11 cellular contexts compared by ENCODE assay signal in the genomic region with DNA sequence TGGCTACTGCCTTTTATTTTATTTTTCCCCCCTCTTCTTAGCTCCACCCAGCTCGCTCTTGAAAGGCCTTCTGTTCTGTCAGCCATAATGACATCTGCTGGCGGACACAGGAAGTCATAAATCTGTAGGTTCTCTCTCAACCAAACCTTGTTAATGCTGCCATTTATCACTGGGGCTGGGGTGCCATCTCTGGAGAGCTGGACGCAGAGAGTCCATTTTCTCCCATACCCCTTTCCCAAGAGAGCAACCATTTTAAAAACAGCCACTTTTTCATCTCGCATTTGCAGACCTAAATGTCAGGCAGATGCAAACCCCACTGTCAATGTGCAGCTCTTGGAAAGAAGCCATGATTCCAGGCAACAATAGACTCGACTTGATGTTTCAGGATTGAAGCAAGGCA. TPM values are rescaled to one million over a fixed set of nuclear protein-coding genes. Genes with fewer than 3 reads are reported as not detected.
DNase-seq lines count a peak whose midpoint lies in the region; ATAC-seq and TF ChIP-seq lines count a peak whose summit lies in the region.
"Had no signal": no experiment of that assay in that cellular context is flagged by ENCODE, and none has a peak within 500 bp of the region (broad histone marks: within the 10 kb centered on the region; RNA-seq: fewer than 3 reads in every experiment).

No MANE protein-coding gene starts in this region.

- intact Hi-C loops in left ventricle myocardium inferior (cut with micrococcal nuclease): no loop called here

- DNase-seq in NCI-H2107 treated with DMSO at 0.1 percent for 48 hours (lab: John Stamatoyannopoulos, UW; ENCODE audit: unreplicated experiment) (peak; percentile 85), mesendoderm (peak; percentile 37), left ventricle myocardium inferior (no peak)
- DNase-seq in activated T-cell treated with anti-CD3 and anti-CD28 coated beads, Interleukin-2, amount 50 U/mL, for 4 hours: no peak
- DNase-seq: activated CD4-positive, alpha-beta T cell treated with anti-CD3 and anti-CD28 coated beads for 4 hours; NCI-H2171 treated with DMSO at 0.1 percent for 48 hours had no signal

- H3K23ac ChIP-seq in mesendoderm (ENCODE audit: low read length): no peak overlapping the region

- no peak overlapping the region for H3K9ac ChIP-seq in mesendoderm (ENCODE audit: low read length)

- H3K79me1 ChIP-seq in mesendoderm (ENCODE audit: low read length): no peaks in the 10 kb centered on the region

- H2BK15ac ChIP-seq in mesendoderm (replicated peaks; ENCODE audit: low read depth): no peak overlapping the region

- TF ChIP-seq CTCF in HEK293 (tag by site-specific recombination; IDR thresholded peaks at IDR 0.05) (no peak), left ventricle myocardium inferior (IDR thresholded peaks at IDR 0.05; ENCODE audit: borderline replicate concordance) (no peak)

- H3K4me2 ChIP-seq in mesendoderm (ENCODE audit: low read length): no peak overlapping the region

- H3K36me3 Mint-ChIP-seq in activated T-cell treated with anti-CD3 and anti-CD28 coated beads, Interleukin-2, amount 50 U/mL, for 4 hours (ENCODE audit: insufficient read depth): no peaks in the 10 kb centered on the region

- no CpG with 5 or more reads among the region's 5 CpGs for WGBS in mesendoderm (ENCODE audit: extremely low coverage, insufficient coverage, low lambda C conversion rate)

- H3K4ac ChIP-seq in mesendoderm (ENCODE audit: low read depth, low read length): no peak overlapping the region

- H2AK5ac ChIP-seq in mesendoderm (ENCODE audit: low read length): no peak overlapping the region

- CTCF ChIA-PET in HEK293 (lab: Yijun Ruan, JAX): interaction anchor here (0.6 kb wide), 2 partner anchors 211 to 278 kb away, joined by 3 read pairs; no protein-coding TSS in a partner anchor

- no peaks in the 10 kb centered on the region for H3K9me3 Mint-ChIP-seq in activated T-cell treated with anti-CD3 and anti-CD28 coated beads, Interleukin-2, amount 50 U/mL, for 4 hours

- no peaks in the 10 kb centered on the region for H3K79me2 ChIP-seq in mesendoderm (ENCODE audit: control insufficient read depth, insufficient read depth, low read length)

- no peak overlapping the region for H3K56ac ChIP-seq in mesendoderm (ENCODE audit: low read length)

- no peak overlapping the region for H3K4me3 ChIP-seq in HEK293 (ENCODE audit: low read depth, low read length)
- H3K4me3 ChIP-seq in mesendoderm (ENCODE audit: low read length): no peak overlapping the region
- H3K4me3 ChIP-seq in left ventricle myocardium inferior: no peak overlapping the region

- ATAC-seq in SK-N-SH treated with all-trans-retinoic acid at 6 μM for 48 hours (peak; percentile 41; the same call in 1 of the 3 replicates), HG02938 (IDR thresholded peaks at IDR 0.05; ENCODE audit: unreplicated experiment) (no peak), HG02840 (IDR thresholded peaks at IDR 0.05; ENCODE audit: low FRiP score, unreplicated experiment) (no peak)
- ATAC-seq in activated T-cell treated with anti-CD3 and anti-CD28 coated beads, Interleukin-2, amount 50 U/mL, for 4 hours: no peak

- no peak overlapping the region for H3K18ac ChIP-seq in mesendoderm (ENCODE audit: low read length)

- H3K4me1 ChIP-seq in HEK293 (ENCODE audit: control insufficient read depth, insufficient read depth, low read length): peaks cover 2% of the 10 kb centered on the region; the same call in 1 of the 2 replicates
- H3K4me1 ChIP-seq in mesendoderm (ENCODE audit: control insufficient read depth, low read depth, low read length): no peaks in the 10 kb centered on the region
- no peaks in the 10 kb centered on the region for H3K4me1 ChIP-seq in left ventricle myocardium inferior

- no peaks in the 10 kb centered on the region for H3K36me3 ChIP-seq in HEK293 (ENCODE audit: control insufficient read depth in 2 of 2, insufficient read depth in 1 of 2, low read length in 2 of 2)
- H3K36me3 ChIP-seq in mesendoderm (ENCODE audit: control insufficient read depth, insufficient read depth, low read length): no peaks in the 10 kb centered on the region
- H3K36me3 ChIP-seq in left ventricle myocardium inferior: no peaks in the 10 kb centered on the region
- H3K36me3 ChIP-seq: neutrophil had no signal

- no peak overlapping the region for H4K8ac ChIP-seq in mesendoderm (ENCODE audit: low read depth, low read length)

- no peaks in the 10 kb centered on the region for H3K9me3 ChIP-seq in HEK293 (ENCODE audit: control insufficient read depth, insufficient read depth, low read depth, low read length)
- no peaks in the 10 kb centered on the region for H3K9me3 ChIP-seq in left ventricle myocardium inferior (replicated peaks)
- H3K9me3 ChIP-seq: neutrophil had no signal

- no peak overlapping the region for H4K5ac ChIP-seq in mesendoderm (ENCODE audit: low read length)

- no peak overlapping the region for H3K4me3 Mint-ChIP-seq in activated T-cell treated with anti-CD3 and anti-CD28 coated beads, Interleukin-2, amount 50 U/mL, for 4 hours

- peaks cover 2% of the 10 kb centered on the region for H3K4me1 Mint-ChIP-seq in activated T-cell treated with anti-CD3 and anti-CD28 coated beads, Interleukin-2, amount 50 U/mL, for 4 hours (ENCODE audit: low read depth)

- no peaks in the 10 kb centered on the region for H3K27me3 ChIP-seq in mesendoderm (ENCODE audit: insufficient read depth, low read length, poor library complexity)
- H3K27me3 ChIP-seq in left ventricle myocardium inferior (ENCODE audit: low read depth): no peaks in the 10 kb centered on the region

- no peak overlapping the region for H2BK5ac ChIP-seq in mesendoderm (ENCODE audit: low read length)

- H3K27me3 Mint-ChIP-seq in activated T-cell treated with anti-CD3 and anti-CD28 coated beads, Interleukin-2, amount 50 U/mL, for 4 hours (ENCODE audit: low read depth): no peaks in the 10 kb centered on the region

- H2BK120ac ChIP-seq in mesendoderm (ENCODE audit: low read depth, low read length): no peak overlapping the region

- POLR2A ChIA-PET in HEK293 (lab: Yijun Ruan, JAX): no interaction called here

- no peak overlapping the region for H3K27ac ChIP-seq in HEK293 (ENCODE audit: extremely low read depth, low read depth, low read length)
- no peak overlapping the region for H3K27ac ChIP-seq in mesendoderm (ENCODE audit: low read depth, low read length)
- no peak overlapping the region for H3K27ac ChIP-seq in left ventricle myocardium inferior (replicated peaks)
- H3K27ac ChIP-seq: neutrophil had no signal

TF ChIP-seq in HEK293, 187 proteins besides CTCF, POLR2A, EP300 and RAD21 (continues in another document):
- TF ChIP-seq ZNF610 (tag by site-specific recombination; IDR thresholded peaks at IDR 0.05; ENCODE audit: borderline replicate concordance) (no peak), ZNF394 (tag by site-specific recombination; IDR thresholded peaks at IDR 0.05; ENCODE audit: borderline replicate concordance) (no peak), OSR2 (tag by site-specific recombination; IDR thresholded peaks at IDR 0.05) (0 out of 2 replicates have a peak, but pooled peaks have one; percentile 50), YY2 (tag by site-specific recombination; IDR thresholded peaks at IDR 0.05) (peak; percentile 78), ZNF335 (tag by site-specific recombination; conservative IDR thresholded peaks at IDR 0.05) (peak; percentile 48), ZNF561 (tag by site-specific recombination; IDR thresholded peaks at IDR 0.05; ENCODE audit: borderline replicate concordance) (peak; percentile 86), SP7 (tag by site-specific recombination; IDR thresholded peaks at IDR 0.05) (peak; percentile 9; the same call in 1 of the 2 replicates)
- TF ChIP-seq, protein P1, sequence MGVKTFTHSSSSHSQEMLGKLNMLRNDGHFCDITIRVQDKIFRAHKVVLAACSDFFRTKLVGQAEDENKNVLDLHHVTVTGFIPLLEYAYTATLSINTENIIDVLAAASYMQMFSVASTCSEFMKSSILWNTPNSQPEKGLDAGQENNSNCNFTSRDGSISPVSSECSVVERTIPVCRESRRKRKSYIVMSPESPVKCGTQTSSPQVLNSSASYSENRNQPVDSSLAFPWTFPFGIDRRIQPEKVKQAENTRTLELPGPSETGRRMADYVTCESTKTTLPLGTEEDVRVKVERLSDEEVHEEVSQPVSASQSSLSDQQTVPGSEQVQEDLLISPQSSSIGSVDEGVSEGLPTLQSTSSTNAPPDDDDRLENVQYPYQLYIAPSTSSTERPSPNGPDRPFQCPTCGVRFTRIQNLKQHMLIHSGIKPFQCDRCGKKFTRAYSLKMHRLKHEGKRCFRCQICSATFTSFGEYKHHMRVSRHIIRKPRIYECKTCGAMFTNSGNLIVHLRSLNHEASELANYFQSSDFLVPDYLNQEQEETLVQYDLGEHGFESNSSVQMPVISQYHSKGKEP (tag by site-specific recombination; IDR thresholded peaks at IDR 0.05): no peak

TF ChIP-seq in SK-N-SH treated with all-trans-retinoic acid at 6 μM for 48 hours, 23 proteins besides CTCF, POLR2A, EP300 and RAD21 (continues in another document):
- TF ChIP-seq ZC3H10 (CRISPR knock-in tag; IDR thresholded peaks at IDR 0.05) (no peak), ZNF8 (CRISPR knock-in tag; IDR thresholded peaks at IDR 0.05) (peak; percentile 51), CSDC2 (CRISPR knock-in tag; IDR thresholded peaks at IDR 0.05) (peak; percentile 89; the same call in 1 of the 2 replicates)
- TF ChIP-seq, protein P2, sequence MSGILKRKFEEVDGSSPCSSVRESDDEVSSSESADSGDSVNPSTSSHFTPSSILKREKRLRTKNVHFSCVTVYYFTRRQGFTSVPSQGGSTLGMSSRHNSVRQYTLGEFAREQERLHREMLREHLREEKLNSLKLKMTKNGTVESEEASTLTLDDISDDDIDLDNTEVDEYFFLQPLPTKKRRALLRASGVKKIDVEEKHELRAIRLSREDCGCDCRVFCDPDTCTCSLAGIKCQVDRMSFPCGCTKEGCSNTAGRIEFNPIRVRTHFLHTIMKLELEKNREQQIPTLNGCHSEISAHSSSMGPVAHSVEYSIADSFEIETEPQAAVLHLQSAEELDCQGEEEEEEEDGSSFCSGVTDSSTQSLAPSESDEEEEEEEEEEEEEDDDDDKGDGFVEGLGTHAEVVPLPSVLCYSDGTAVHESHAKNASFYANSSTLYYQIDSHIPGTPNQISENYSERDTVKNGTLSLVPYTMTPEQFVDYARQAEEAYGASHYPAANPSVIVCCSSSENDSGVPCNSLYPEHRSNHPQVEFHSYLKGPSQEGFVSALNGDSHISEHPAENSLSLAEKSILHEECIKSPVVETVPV (CRISPR knock-in tag; IDR thresholded peaks at IDR 0.05): no peak

RNA-seq across cellular contexts. Expression of a gene that starts 13.0 kb away (rescaled TPM):
- 0.03 TPM for polyA plus RNA-seq in mesendoderm (2013, experiment 1 of 2)
- 0.04 TPM for polyA plus RNA-seq in mesendoderm (2013, experiment 2 of 2)
- 3.1 TPM for total RNA-seq in left ventricle myocardium inferior
- 10 to 100 TPM in 1 of 3 donors, 1 to 10 TPM in 2; 8.1 to 19.3 (median 8.4) TPM for total RNA-seq in activated T-cell treated with anti-CD3 and anti-CD28 coated beads, Interleukin-2, amount 50 U/mL, for 4 hours

Comparison
In these comparisons a context has a peak if more than half of its experiments do, and no peak if none do; other contexts are left out.
1. DNase-seq: peak in NCI-H2107 treated with DMSO at 0.1 percent for 48 hours (single experiment) and mesendoderm (single experiment); none in left ventricle myocardium inferior (single experiment) and activated T-cell treated with anti-CD3 and anti-CD28 coated beads, Interleukin-2, amount 50 U/mL, for 4 hours (single experiment).